In genomic region chr19:50679177-50680125, GRCh38 we compare ENCODE assay signal across 7 cellular contexts. TPM values are rescaled to one million over a fixed set of nuclear protein-coding genes. Genes with fewer than 3 reads are reported as not detected.
DNase-seq lines count a peak whose midpoint lies in the region; ATAC-seq and TF ChIP-seq lines count a peak whose summit lies in the region.

No MANE protein-coding gene starts in this region.

- no peak overlapping the region for H3K27ac ChIP-seq in suprapubic skin

- no peak for TF ChIP-seq POLR2A in suprapubic skin (IDR thresholded peaks at IDR 0.05)

- no peak overlapping the region for H3K4me3 ChIP-seq in suprapubic skin

- DNase-seq in RKO (ENCODE audit: low spot score) (peak; percentile 58), fibroblast of the conjunctiva (ENCODE audit: low read depth) (peak; percentile 48), omental fat pad (ENCODE audit: low spot score) (peak; percentile 70), suprapubic skin (ENCODE audit: low spot score in 2 of 2) (peak; percentile 77 to 86)
- peak; percentile 90 to 92 for DNase-seq in activated T-cell treated with anti-CD3 and anti-CD28 coated beads, Interleukin-2, amount 50 U/mL, for 48 hours

- peaks cover 43% of the 10 kb centered on the region for H3K27me3 ChIP-seq in suprapubic skin

- H3K4me1 ChIP-seq in suprapubic skin = peaks cover 6% of the 10 kb centered on the region

- TF ChIP-seq EP300 in suprapubic skin (IDR thresholded peaks at IDR 0.05) = no peak

- 15% methylated on average over 18 of the region's 23 CpGs for WGBS in suprapubic skin

- no peaks in the 10 kb centered on the region for H3K36me3 ChIP-seq in suprapubic skin

- TF ChIP-seq CTCF in omental fat pad (IDR thresholded peaks at IDR 0.05) (no peak), suprapubic skin (IDR thresholded peaks at IDR 0.05) (no peak)

- ATAC-seq in GM18502 (IDR thresholded peaks at IDR 0.05; ENCODE audit: poor library complexity, unreplicated experiment) = peak; percentile 83
- ATAC-seq in HG03354 (IDR thresholded peaks at IDR 0.05; ENCODE audit: poor library complexity, severe bottlenecking, unreplicated experiment) = peak; percentile 82
- peak; percentile 80 for ATAC-seq in omental fat pad (ENCODE audit: low FRiP score)

- H3K9me3 ChIP-seq in suprapubic skin = no peaks in the 10 kb centered on the region

RNA-seq across cellular contexts. Expression of gene C19orf81, which starts 30.2 kb away (rescaled TPM):
- total RNA-seq in omental fat pad (not detected), suprapubic skin (10 to 100 TPM in 1 of 4 donors, not detected in 3; 19.8 TPM)

RNA-seq across cellular contexts. Expression of gene SYT3, which starts 39.8 kb away (rescaled TPM):
- total RNA-seq in omental fat pad = not detected
- 1 to 10 TPM in 1 of 4 donors, under 1 TPM in 2, not detected in 1; 0.23 to 1.8 (median 0.30) TPM for total RNA-seq in suprapubic skin

RNA-seq across cellular contexts. Expression of gene SHANK1, which starts 40.2 kb away (rescaled TPM):
- 1 to 10 TPM in 1 of 4 donors, under 1 TPM in 1, not detected in 2; 0.37 to 2.2 TPM for total RNA-seq in omental fat pad
- 1 to 10 TPM in 1 of 4 donors, under 1 TPM in 1, not detected in 2; 0.42 to 6.6 TPM for total RNA-seq in suprapubic skin

RNA-seq across cellular contexts. Expression of gene CLEC11A, which starts 43.7 kb away (rescaled TPM):
- 10 to 100 TPM; 17.1 to 32.0 (median 21.9) TPM for total RNA-seq in omental fat pad
- 10 to 100 TPM in 1 of 4 donors, 1 to 10 TPM in 3; 5.8 to 14.1 (median 7.7) TPM for total RNA-seq in suprapubic skin
